8 cellular contexts compared by ENCODE assay signal in genomic region chr16:29284746-29285145, GRCh38.
DNase-seq lines count a peak whose midpoint lies in the region; ATAC-seq and TF ChIP-seq lines count a peak whose summit lies in the region.
"Not testable (repeated sequence)": the region's sequence is repeated elsewhere in the genome, so short reads cannot be mapped to it uniquely, and the experiment has no call there.

No MANE protein-coding gene starts in this region.

- not testable (repeated sequence) for H3K27me3 Mint-ChIP-seq in CD8-positive, alpha-beta T cell (ENCODE audit: low read depth); IgD-negative memory B cell; mesothelial cell of epicardium (ENCODE audit: low read depth); osteocyte (ENCODE audit: unreplicated experiment)

- not testable (repeated sequence) for TF ChIP-seq CTCF in CD8-positive, alpha-beta T cell (IDR thresholded peaks at IDR 0.05); astrocyte of the spinal cord (IDR thresholded peaks at IDR 0.05; ENCODE audit: low read depth, low read length); hepatocyte (IDR thresholded peaks at IDR 0.05; ENCODE audit: poor library complexity); mesothelial cell of epicardium (IDR thresholded peaks at IDR 0.05; ENCODE audit: unreplicated experiment); osteocyte (IDR thresholded peaks at IDR 0.05)

- peak overlapping the region; percentile 43 for H3K4me2 ChIP-seq in hepatocyte

- H3K4me1 Mint-ChIP-seq in CD8-positive, alpha-beta T cell (ENCODE audit: low read depth) = peaks cover 11% of the 10 kb centered on the region
- peaks cover 14 to 16% (median 15%) of the 10 kb centered on the region in 3 donors for H3K4me1 Mint-ChIP-seq in IgD-negative memory B cell
- peaks cover 34% of the 10 kb centered on the region for H3K4me1 Mint-ChIP-seq in mesothelial cell of epicardium
- H3K4me1 Mint-ChIP-seq in osteocyte (ENCODE audit: unreplicated experiment) = peaks cover 30% of the 10 kb centered on the region

- not testable (repeated sequence) for H3K36me3 Mint-ChIP-seq in CD8-positive, alpha-beta T cell; IgD-negative memory B cell; mesothelial cell of epicardium; osteocyte (ENCODE audit: unreplicated experiment)

- DNase-seq in CD8-positive, alpha-beta T cell; hepatocyte (ENCODE audit: low spot score); mesothelial cell of epicardium (ENCODE audit: low spot score in 2 of 2, unreplicated experiment in 2 of 2); osteocyte (ENCODE audit: extremely low spot score, unreplicated experiment); stimulated activated naive CD8-positive, alpha-beta T cell treated with anti-CD3 and anti-CD28 coated beads, Interleukin-15, Interleukin-2, amounts not matched to agents 100 U/mL and 50 U/mL, for 24 hours: not testable (repeated sequence)
- peak; percentile 17 for DNase-seq in activated CD4-positive, alpha-beta T cell treated with anti-CD3 and anti-CD28 coated beads for 48 hours
- peak; percentile 26 for DNase-seq in astrocyte of the spinal cord (ENCODE audit: low read depth, low spot score)

- not testable (repeated sequence) for H4K20me1 ChIP-seq in hepatocyte (ENCODE audit: insufficient read depth, poor library complexity, severe bottlenecking)

- ATAC-seq in CD8-positive, alpha-beta T cell = not testable (repeated sequence)
- ATAC-seq in stimulated activated naive CD8-positive, alpha-beta T cell treated with anti-CD3 and anti-CD28 coated beads, Interleukin-15, Interleukin-2, amounts not matched to agents 100 U/mL and 50 U/mL, for 24 hours = peak; percentile 21

- H3K9me2 ChIP-seq in hepatocyte (replicated peaks; ENCODE audit: insufficient read depth) = not testable (repeated sequence)

- not testable (repeated sequence) for H3K4me1 ChIP-seq in CD8-positive, alpha-beta T cell (ENCODE audit: insufficient read depth, low read length)
- peaks cover 33% of the 10 kb centered on the region for H3K4me1 ChIP-seq in hepatocyte (ENCODE audit: insufficient read depth)

- CTCF ChIA-PET in CD8-positive, alpha-beta T cell (lab: Charles Lee) = not testable (repeated sequence)

- not testable (repeated sequence) for H3K9me3 Mint-ChIP-seq in CD8-positive, alpha-beta T cell; IgD-negative memory B cell; osteocyte (ENCODE audit: unreplicated experiment)
- peaks cover 27% of the 10 kb centered on the region for H3K9me3 Mint-ChIP-seq in mesothelial cell of epicardium

- in situ Hi-C loops in astrocyte of the spinal cord (cut with HindIII; ENCODE audit: low sequenced_read_pairs) = not testable (repeated sequence)

- H3K4me3 ChIP-seq in CD8-positive, alpha-beta T cell (ENCODE audit: low read depth, low read length); astrocyte of the spinal cord (ENCODE audit: low read depth, low read length); hepatocyte: not testable (repeated sequence)

- intact Hi-C loops in CD8-positive, alpha-beta T cell (cut with DNase I, micrococcal nuclease) = not testable (repeated sequence)

- H3K79me2 ChIP-seq in hepatocyte = not testable (repeated sequence)

- H3K9me3 ChIP-seq in CD8-positive, alpha-beta T cell (ENCODE audit: low read length); hepatocyte (ENCODE audit: low read depth): not testable (repeated sequence)

- not testable (repeated sequence) for H3K36me3 ChIP-seq in CD8-positive, alpha-beta T cell (ENCODE audit: insufficient read depth, low read length); hepatocyte (replicated peaks; ENCODE audit: insufficient read depth, low read depth)

- H3K27me3 ChIP-seq in CD8-positive, alpha-beta T cell (ENCODE audit: insufficient read depth, low read length); hepatocyte: not testable (repeated sequence)

- not testable (repeated sequence) for H3K27ac ChIP-seq in CD8-positive, alpha-beta T cell (ENCODE audit: low read depth, low read length)
- peak overlapping the region; percentile 71 for H3K27ac ChIP-seq in hepatocyte

- H2AFZ ChIP-seq in hepatocyte = peak overlapping the region; percentile 26

- POLR2A ChIA-PET in CD8-positive, alpha-beta T cell (lab: Charles Lee) = not testable (repeated sequence)

- H3K27ac Mint-ChIP-seq in CD8-positive, alpha-beta T cell = peak overlapping the region; percentile 25
- H3K27ac Mint-ChIP-seq in IgD-negative memory B cell = peak overlapping the region in 2 of 3 donors; percentile 4 to 81
- peak overlapping the region; percentile 6 for H3K27ac Mint-ChIP-seq in mesothelial cell of epicardium
- peak overlapping the region; percentile 34 for H3K27ac Mint-ChIP-seq in osteocyte (ENCODE audit: unreplicated experiment)

- peak overlapping the region; percentile 33 for H3K4me3 Mint-ChIP-seq in CD8-positive, alpha-beta T cell
- peak overlapping the region in 2 of 4 donors; percentile 85 to 89 for H3K4me3 Mint-ChIP-seq in IgD-negative memory B cell
- H3K4me3 Mint-ChIP-seq in mesothelial cell of epicardium = not testable (repeated sequence)
- H3K4me3 Mint-ChIP-seq in osteocyte (ENCODE audit: unreplicated experiment) = peak overlapping the region; percentile 32

- 78% methylated on average over 5 of the region's 6 CpGs for WGBS in hepatocyte (ENCODE audit: low lambda C conversion rate, missing lambda C conversion rate)
